ENCODE assay signal across 36 cellular contexts in the genomic region with DNA sequence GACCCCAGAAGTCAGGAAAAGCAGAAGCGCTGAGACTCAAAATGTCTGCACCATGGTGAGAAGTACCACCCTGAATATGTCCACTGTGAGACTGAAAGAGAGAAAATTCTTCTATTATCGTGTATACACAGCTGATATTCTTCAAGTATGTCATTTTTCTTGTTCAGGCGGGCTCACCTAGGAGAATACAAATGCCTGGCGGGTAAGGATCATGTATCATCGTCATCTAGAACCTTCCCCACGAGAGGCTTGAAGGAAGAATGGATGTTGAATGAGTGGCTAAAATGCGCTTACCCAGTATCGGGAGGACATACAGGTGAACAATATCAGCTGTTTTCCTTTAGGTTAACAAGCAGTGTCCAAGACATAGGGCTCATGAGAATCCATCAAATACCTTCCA.
"Had no signal": no experiment of that assay in that cellular context is flagged by ENCODE, and none has a peak within 500 bp of the region (broad histone marks: within the 10 kb centered on the region; RNA-seq: fewer than 3 reads in every experiment).

No MANE protein-coding gene starts in this region.

- H3K27me3 ChIP-seq: MG63 had no signal

- H3K27ac ChIP-seq: KMS-11 had no signal

- H3K9me3 ChIP-seq: MG63 had no signal

- H3K9ac ChIP-seq: KMS-11 had no signal

- DNase-seq: Karpas-422, Kasumi-1, KBM-7, KG1, MG63, MM.1S, MV-4-11, NCI-H1048, NCI-H1092, NCI-H1092 treated with DMSO at 0.1 percent for 48 hours, NCI-H1105, NCI-H1105 treated with DMSO at 0.1 percent for 48 hours, NCI-H1417, NCI-H1417 treated with DMSO at 0.1 percent for 48 hours, NCI-H1436, NCI-H1436 treated with DMSO at 0.1 percent for 48 hours, NCI-H146, NCI-H1694, NCI-H1694 treated with DMSO at 0.1 percent for 48 hours, NCI-H187, NCI-H187 treated with DMSO at 0.1 percent for 48 hours, NCI-H1930, NCI-H2029, NCI-H2029 treated with DMSO at 0.1 percent for 48 hours, NCI-H2081, NCI-H2081 treated with DMSO at 0.1 percent for 48 hours, NCI-H2107, NCI-H2171, NCI-H2171 treated with DMSO at 0.1 percent for 48 hours, NCI-H2227 treated with DMSO at 0.1 percent for 48 hours, NCI-H226, NCI-H345, NCI-H446, NCI-H446 treated with DMSO at 0.1 percent for 48 hours, NCI-H510A had no signal

- H3K4me3 ChIP-seq: MG63 had no signal

- H3K4me2 ChIP-seq: KMS-11 had no signal

- H3K36me3 ChIP-seq: MG63 had no signal
